Comparison of ENCODE assay signal across 8 cellular contexts in genomic region chr7:55571534-55572377, GRCh38. TPM values are rescaled to one million over a fixed set of nuclear protein-coding genes. Genes with fewer than 3 reads are reported as not detected.
DNase-seq lines count a peak whose midpoint lies in the region; ATAC-seq and TF ChIP-seq lines count a peak whose summit lies in the region.

No MANE protein-coding gene starts in this region.

- H3K36me3 Mint-ChIP-seq in memory B cell = peaks cover 7% of the 10 kb centered on the region

- TF ChIP-seq CTCF in dorsolateral prefrontal cortex (IDR thresholded peaks at IDR 0.05 in 54 of 56, conservative IDR thresholded peaks at IDR 0.05 in 2 of 56; ENCODE audit: low read depth in 1 of 56, partially characterized antibody in 56 of 56) = peak in 4 of 56 donors; percentile 6 to 23 (median 8)

- intact Hi-C loops in dorsolateral prefrontal cortex (cut with DNase I) = loop anchor here (2.0 to 10.0 kb wide), 5 partner anchors 39 to 483 kb away; partner anchors contain the start of genes CCT6A (in 1 of the 2) and PSPH (in 1 of the 2)

- peaks cover 46% of the 10 kb centered on the region for H3K4me1 Mint-ChIP-seq in memory B cell

- no peaks in the 10 kb centered on the region for H3K27me3 ChIP-seq in dorsolateral prefrontal cortex

- no peaks in the 10 kb centered on the region for H3K9me3 Mint-ChIP-seq in memory B cell

- peak overlapping the region; percentile 95 for H3K27ac Mint-ChIP-seq in memory B cell

- peak overlapping the region; percentile 91 for H3K4me3 Mint-ChIP-seq in memory B cell

- peak overlapping the region; percentile 42 to 92 (median 84) for H3K27ac ChIP-seq in dorsolateral prefrontal cortex

- H3K27me3 Mint-ChIP-seq in memory B cell = no peaks in the 10 kb centered on the region

- DNase-seq in NCI-H345 (lab: John Stamatoyannopoulos, UW) (peak; percentile 62), NCI-H345 treated with DMSO at 0.1 percent for 48 hours (lab: John Stamatoyannopoulos, UW; ENCODE audit: unreplicated experiment) (no peak), NCI-H2171 (lab: John Stamatoyannopoulos, UW) (peak; percentile 49), dorsolateral prefrontal cortex (peak in 4 of 10 donors; percentile 53 to 62 (median 58)), memory B cell (ENCODE audit: low spot score in 2 of 2) (peak; percentile 50 to 60)
- peak; percentile 24 to 40 for DNase-seq in activated CD4-positive, alpha-beta T cell treated with anti-CD3 and anti-CD28 coated beads, Interleukin-2, amount 50 U/mL, for 24 hours (ENCODE audit: low read depth in 1 of 2, low spot score in 1 of 2)
- peak; percentile 43 for DNase-seq in stimulated activated CD8-positive, alpha-beta memory T cell treated with anti-CD3 and anti-CD28 coated beads, Interleukin-4, amount 100 ng/mL, for 24 hours (ENCODE audit: low read depth)

- H3K4me3 ChIP-seq in dorsolateral prefrontal cortex = peak overlapping the region; percentile 63 to 95 (median 86)

- ATAC-seq in HG02798 (IDR thresholded peaks at IDR 0.05; ENCODE audit: poor library complexity, unreplicated experiment) = peak; percentile 22
- ATAC-seq in memory B cell (ENCODE audit: low read depth) = peak; percentile 40

RNA-seq across cellular contexts. Expression of gene VOPP1, which starts 0.5 kb away (rescaled TPM):
- 10 to 100 TPM; 43.2 to 95.6 (median 64.3) TPM for total RNA-seq in dorsolateral prefrontal cortex
